ENCODE assay signal across 28 cellular contexts in genomic region chr9:27524236-27524635, GRCh38. TPM values are rescaled to one million over a fixed set of nuclear protein-coding genes. Genes with fewer than 3 reads are reported as not detected.
"Had no signal": no experiment of that assay in that cellular context is flagged by ENCODE, and none has a peak within 500 bp of the region (broad histone marks: within the 10 kb centered on the region; RNA-seq: fewer than 3 reads in every experiment).

A gene with protein sequence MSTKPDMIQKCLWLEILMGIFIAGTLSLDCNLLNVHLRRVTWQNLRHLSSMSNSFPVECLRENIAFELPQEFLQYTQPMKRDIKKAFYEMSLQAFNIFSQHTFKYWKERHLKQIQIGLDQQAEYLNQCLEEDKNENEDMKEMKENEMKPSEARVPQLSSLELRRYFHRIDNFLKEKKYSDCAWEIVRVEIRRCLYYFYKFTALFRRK (plus strand): TSS chr9:27524290. CDS start chr9:27524337, 47 bp downstream.

- ATAC-seq: left colon, left ventricle myocardium superior, mucosa of descending colon, natural killer cell had no signal

- H3K4me3 ChIP-seq: coronary artery, esophagus squamous epithelium, hepatocyte, lung, mucosa of descending colon, ovary, right atrium auricular region, sigmoid colon, skin epidermis, stomach, thoracic aorta, transverse colon had no signal

- DNase-seq: effector CD8-positive, alpha-beta T cell; esophagus squamous epithelium; foreskin fibroblast; left colon; left ventricle myocardium superior; mucosa of descending colon; natural killer cell; ovary; sigmoid colon; stimulated activated CD4-positive, alpha-beta T cell treated with anti-CD3 and anti-CD28 coated beads, Interleukin-2, amount 100 ng/mL, for 24 hours; stimulated activated CD4-positive, alpha-beta T cell treated with anti-CD3 and anti-CD28 coated beads, Interleukin-4, amount 100 ng/mL, for 4 hours; stimulated activated naive CD4-positive, alpha-beta T cell; stomach; substantia nigra; transverse colon had no signal

- H2AFZ ChIP-seq: hepatocyte had no signal

- H3K9me3 Mint-ChIP-seq: natural killer cell, neural crest cell had no signal

- H3K27ac Mint-ChIP-seq: natural killer cell had no signal

- H3K36me3 ChIP-seq: esophagus squamous epithelium, ovary, right atrium auricular region, sigmoid colon, thoracic aorta, transverse colon had no signal

- H3K4me3 Mint-ChIP-seq: natural killer cell, neural crest cell had no signal

- H3K36me3 Mint-ChIP-seq: natural killer cell had no signal

- H3K4me2 ChIP-seq: hepatocyte had no signal

- H3K27ac ChIP-seq: coronary artery, esophagus squamous epithelium, hepatocyte, ovary, right atrium auricular region, thoracic aorta, transverse colon had no signal

- H3K27me3 ChIP-seq: esophagus squamous epithelium, hepatocyte, ovary, right atrium auricular region, sigmoid colon, stomach, transverse colon had no signal

RNA-seq across cellular contexts. Expression of the gene that starts here (rescaled TPM):
- total RNA-seq: chondrocyte, dermis microvascular lymphatic vessel endothelial cell, esophagus squamous epithelium, hepatocyte, kidney epithelial cell, left colon, left ventricle myocardium superior, lung, mesenteric fat pad, mucosa of descending colon, natural killer cell, neural crest cell, ovary, posterior vena cava, right atrium auricular region, sigmoid colon, stomach, thoracic aorta, transverse colon, urinary bladder had no signal
- polyA plus RNA-seq: hepatocyte, lung, ovary, sigmoid colon, stomach, urinary bladder had no signal
